In genomic region chr21:42923553-42924432, GRCh38 we compare ENCODE assay signal across 1 cellular context.
TF ChIP-seq lines count a peak whose summit lies in the region.

No MANE protein-coding gene starts in this region.

TF ChIP-seq in K562, 482 proteins besides CTCF, POLR2A, EP300 and RAD21 (continued from another document and continues in another):
- TF ChIP-seq POLR2B (IDR thresholded peaks at IDR 0.05; ENCODE audit: low read depth, partially characterized antibody) (peak; percentile 89), MCM3 (IDR thresholded peaks at IDR 0.05) (0 out of 2 replicates have a peak, but pooled peaks have one; percentile 75), KDM1A (IDR thresholded peaks at IDR 0.05) (peak; percentile 69 to 73), VEZF1 (CRISPR knock-in tag; IDR thresholded peaks at IDR 0.05) (peak; percentile 91), ZNF24 (IDR thresholded peaks at IDR 0.05) (peak; percentile 50; the same call in 1 of the 2 replicates), MGA (IDR thresholded peaks at IDR 0.05) (peak; percentile 90), ZNF282 (CRISPR knock-in tag; IDR thresholded peaks at IDR 0.05) (no peak), BRD4 (IDR thresholded peaks at IDR 0.05) (0 out of 2 replicates have a peak, but pooled peaks have one; percentile 60), PHF21A (IDR thresholded peaks at IDR 0.05; ENCODE audit: borderline replicate concordance, low read depth) (peak; percentile 95), SREBF1 (IDR thresholded peaks at IDR 0.05; ENCODE audit: borderline replicate concordance, low read depth, low read length) (0 out of 2 replicates have a peak, but pooled peaks have one; percentile 13), SRSF9 (IDR thresholded peaks at IDR 0.05; ENCODE audit: borderline replicate concordance, low read depth, low read length) (no peak), EP400 (IDR thresholded peaks at IDR 0.05) (peak; percentile 96), RBM22 (IDR thresholded peaks at IDR 0.05; ENCODE audit: low read depth, low read length, poor library complexity, severe bottlenecking) (no peak), NBN (IDR thresholded peaks at IDR 0.05; ENCODE audit: low read depth) (peak; percentile 99), ATF7 (IDR thresholded peaks at IDR 0.05) (peak; percentile 72; the same call in 1 of the 2 replicates), JUND (IDR thresholded peaks at IDR 0.05; ENCODE audit: borderline replicate concordance, low read depth, low read length) (peak; percentile 61; the same call in 1 of the 2 replicates), JUND (tag; IDR thresholded peaks at IDR 0.05; ENCODE audit: borderline replicate concordance, low read depth, low read length) (peak; percentile 62; the same call in 1 of the 3 replicates), TRIM28 (IDR thresholded peaks at IDR 0.05) (peak; percentile 88; the same call in 1 of the 2 replicates), ETV6 (IDR thresholded peaks at IDR 0.05; ENCODE audit: borderline replicate concordance in 1 of 2, low read depth in 2 of 2, low read length in 1 of 2) (peak; percentile 87 to 93; a peak in 3 of 4 replicates), ETV6 (CRISPR knock-in tag; IDR thresholded peaks at IDR 0.05; ENCODE audit: borderline replicate concordance) (no peak), HEY1 (CRISPR knock-in tag; IDR thresholded peaks at IDR 0.05; ENCODE audit: borderline replicate concordance) (0 out of 2 replicates have a peak, but pooled peaks have one; percentile 18), POLR2AphosphoS5 (IDR thresholded peaks at IDR 0.05; ENCODE audit: control insufficient read depth, insufficient read depth, low read depth, low read length) (peak; percentile 79), RNF2 (IDR thresholded peaks at IDR 0.05) (peak; percentile 74; the same call in 1 of the 2 replicates), SAFB2 (IDR thresholded peaks at IDR 0.05; ENCODE audit: borderline replicate concordance, low read depth, low read length, severe bottlenecking) (no peak), NFXL1 (CRISPR knock-in tag; IDR thresholded peaks at IDR 0.05) (no peak), ZBTB49 (CRISPR knock-in tag; IDR thresholded peaks at IDR 0.05; ENCODE audit: borderline replicate concordance) (no peak), DNMT1 (IDR thresholded peaks at IDR 0.05) (peak; percentile 96; the same call in 1 of the 2 replicates), ZBTB33 (CRISPR knock-in tag; IDR thresholded peaks at IDR 0.05) (peak; percentile 89), MYBL2 (IDR thresholded peaks at IDR 0.05; ENCODE audit: low read depth) (peak; percentile 59), MYBL2 (CRISPR knock-in tag; IDR thresholded peaks at IDR 0.05; ENCODE audit: borderline replicate concordance) (no peak), TAL1 (IDR thresholded peaks at IDR 0.05) (peak; percentile 49), ZBED1 (IDR thresholded peaks at IDR 0.05) (no peak), CXXC5 (CRISPR knock-in tag; IDR thresholded peaks at IDR 0.05) (peak; percentile 70)
- TF ChIP-seq, protein P1, sequence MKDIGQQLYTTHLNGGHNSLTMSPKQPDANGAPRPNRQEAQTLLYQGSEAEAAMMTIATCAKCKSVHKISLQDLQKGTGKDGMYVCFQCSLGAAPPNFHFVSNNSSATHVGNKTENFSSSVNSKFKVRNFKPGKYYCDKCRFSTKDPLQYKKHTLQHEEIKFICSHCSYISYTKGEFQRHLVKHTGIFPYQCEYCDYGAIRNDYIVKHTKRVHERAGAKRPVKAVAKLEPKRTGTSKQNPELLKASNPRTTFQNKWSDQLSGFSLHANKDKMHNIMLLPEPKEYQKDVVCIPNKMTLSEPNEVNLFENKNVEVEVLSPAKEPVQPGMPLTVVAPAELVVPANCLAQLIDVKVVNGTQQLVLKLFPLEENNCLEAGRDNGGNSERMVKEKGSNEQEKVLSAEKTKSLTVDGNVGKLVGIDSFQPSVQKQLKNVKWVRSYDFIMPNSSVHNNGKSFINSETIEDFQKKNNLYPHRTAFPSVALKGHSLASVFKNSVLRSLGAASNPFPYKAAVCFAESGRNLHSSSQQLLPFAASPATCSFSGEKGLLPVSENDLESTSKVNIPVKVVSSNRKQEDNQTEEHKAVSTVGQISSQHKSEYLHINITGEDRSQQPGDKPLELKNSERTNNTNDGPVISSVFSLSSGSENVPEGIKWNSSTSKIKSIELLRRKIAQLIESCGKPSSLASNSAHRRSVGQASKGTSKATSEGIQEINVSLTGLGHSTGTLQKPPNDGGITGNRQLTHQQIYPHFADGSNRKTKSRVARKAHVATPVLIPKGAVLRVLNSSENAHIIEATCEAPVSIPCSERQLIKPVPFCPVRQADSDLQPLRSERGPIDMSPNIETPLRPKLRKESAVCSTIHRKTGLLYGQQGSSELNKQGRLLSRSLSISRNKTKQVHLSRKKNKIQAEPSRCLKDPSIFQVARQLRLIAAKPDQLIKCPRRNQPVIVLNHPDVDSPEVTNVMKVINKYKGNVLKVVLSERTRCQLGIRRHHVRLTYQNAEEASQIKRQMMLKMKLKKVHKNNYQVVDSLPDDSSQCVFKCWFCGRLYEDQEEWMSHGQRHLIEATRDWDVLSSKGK (CRISPR knock-in tag; IDR thresholded peaks at IDR 0.05) = no peak
- TF ChIP-seq, protein P2, sequence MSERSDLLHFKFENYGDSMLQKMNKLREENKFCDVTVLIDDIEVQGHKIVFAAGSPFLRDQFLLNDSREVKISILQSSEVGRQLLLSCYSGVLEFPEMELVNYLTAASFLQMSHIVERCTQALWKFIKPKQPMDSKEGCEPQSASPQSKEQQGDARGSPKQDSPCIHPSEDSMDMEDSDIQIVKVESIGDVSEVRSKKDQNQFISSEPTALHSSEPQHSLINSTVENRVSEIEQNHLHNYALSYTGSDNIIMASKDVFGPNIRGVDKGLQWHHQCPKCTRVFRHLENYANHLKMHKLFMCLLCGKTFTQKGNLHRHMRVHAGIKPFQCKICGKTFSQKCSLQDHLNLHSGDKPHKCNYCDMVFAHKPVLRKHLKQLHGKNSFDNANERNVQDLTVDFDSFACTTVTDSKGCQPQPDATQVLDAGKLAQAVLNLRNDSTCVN (CRISPR knock-in tag; IDR thresholded peaks at IDR 0.05) = peak; percentile 96
